In genomic region chr2:190637331-190637734, GRCh38 we compare ENCODE assay signal across 1 cellular context.
TF ChIP-seq lines count a peak whose summit lies in the region.

No MANE protein-coding gene starts in this region.

TF ChIP-seq in HepG2, 621 proteins besides CTCF, POLR2A, EP300 and RAD21 (continued from another document):
- TF ChIP-seq, protein P1, sequence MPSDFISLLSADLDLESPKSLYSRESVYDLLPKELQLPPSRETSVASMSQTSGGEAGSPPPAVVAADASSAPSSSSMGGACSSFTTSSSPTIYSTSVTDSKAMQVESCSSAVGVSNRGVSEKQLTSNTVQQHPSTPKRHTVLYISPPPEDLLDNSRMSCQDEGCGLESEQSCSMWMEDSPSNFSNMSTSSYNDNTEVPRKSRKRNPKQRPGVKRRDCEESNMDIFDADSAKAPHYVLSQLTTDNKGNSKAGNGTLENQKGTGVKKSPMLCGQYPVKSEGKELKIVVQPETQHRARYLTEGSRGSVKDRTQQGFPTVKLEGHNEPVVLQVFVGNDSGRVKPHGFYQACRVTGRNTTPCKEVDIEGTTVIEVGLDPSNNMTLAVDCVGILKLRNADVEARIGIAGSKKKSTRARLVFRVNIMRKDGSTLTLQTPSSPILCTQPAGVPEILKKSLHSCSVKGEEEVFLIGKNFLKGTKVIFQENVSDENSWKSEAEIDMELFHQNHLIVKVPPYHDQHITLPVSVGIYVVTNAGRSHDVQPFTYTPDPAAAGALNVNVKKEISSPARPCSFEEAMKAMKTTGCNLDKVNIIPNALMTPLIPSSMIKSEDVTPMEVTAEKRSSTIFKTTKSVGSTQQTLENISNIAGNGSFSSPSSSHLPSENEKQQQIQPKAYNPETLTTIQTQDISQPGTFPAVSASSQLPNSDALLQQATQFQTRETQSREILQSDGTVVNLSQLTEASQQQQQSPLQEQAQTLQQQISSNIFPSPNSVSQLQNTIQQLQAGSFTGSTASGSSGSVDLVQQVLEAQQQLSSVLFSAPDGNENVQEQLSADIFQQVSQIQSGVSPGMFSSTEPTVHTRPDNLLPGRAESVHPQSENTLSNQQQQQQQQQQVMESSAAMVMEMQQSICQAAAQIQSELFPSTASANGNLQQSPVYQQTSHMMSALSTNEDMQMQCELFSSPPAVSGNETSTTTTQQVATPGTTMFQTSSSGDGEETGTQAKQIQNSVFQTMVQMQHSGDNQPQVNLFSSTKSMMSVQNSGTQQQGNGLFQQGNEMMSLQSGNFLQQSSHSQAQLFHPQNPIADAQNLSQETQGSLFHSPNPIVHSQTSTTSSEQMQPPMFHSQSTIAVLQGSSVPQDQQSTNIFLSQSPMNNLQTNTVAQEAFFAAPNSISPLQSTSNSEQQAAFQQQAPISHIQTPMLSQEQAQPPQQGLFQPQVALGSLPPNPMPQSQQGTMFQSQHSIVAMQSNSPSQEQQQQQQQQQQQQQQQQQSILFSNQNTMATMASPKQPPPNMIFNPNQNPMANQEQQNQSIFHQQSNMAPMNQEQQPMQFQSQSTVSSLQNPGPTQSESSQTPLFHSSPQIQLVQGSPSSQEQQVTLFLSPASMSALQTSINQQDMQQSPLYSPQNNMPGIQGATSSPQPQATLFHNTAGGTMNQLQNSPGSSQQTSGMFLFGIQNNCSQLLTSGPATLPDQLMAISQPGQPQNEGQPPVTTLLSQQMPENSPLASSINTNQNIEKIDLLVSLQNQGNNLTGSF (CRISPR knock-in tag; IDR thresholded peaks at IDR 0.05), result no peak
- TF ChIP-seq SP1 (IDR thresholded peaks at IDR 0.05) (no peak), SP1 (CRISPR knock-in tag; IDR thresholded peaks at IDR 0.05) (no peak), PAX8 (CRISPR knock-in tag; IDR thresholded peaks at IDR 0.05; ENCODE audit: borderline replicate concordance) (no peak), CSRNP1 (CRISPR knock-in tag; IDR thresholded peaks at IDR 0.05) (no peak), FOXO1 (CRISPR knock-in tag; IDR thresholded peaks at IDR 0.05) (no peak)
